In the genomic region with DNA sequence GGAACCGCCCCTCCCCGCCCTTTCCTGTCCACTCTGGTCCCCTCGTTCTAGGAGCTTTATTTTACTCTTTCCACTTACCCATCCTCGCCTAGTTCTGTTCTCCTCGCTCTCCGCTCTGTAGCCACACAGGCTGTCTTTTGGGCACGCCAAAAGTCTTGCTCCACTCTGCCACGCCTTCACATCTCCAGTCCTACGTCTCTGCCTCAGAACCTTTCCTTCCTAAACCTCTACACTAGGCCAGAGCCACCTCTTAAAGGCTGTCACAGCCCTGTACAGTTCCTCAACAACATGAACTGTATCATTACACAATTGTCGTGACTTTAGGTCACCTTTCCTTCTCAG, we compare ENCODE assay signal across 1 cellular context.
TF ChIP-seq lines count a peak whose summit lies in the region.

No MANE protein-coding gene starts in this region.

TF ChIP-seq in K562, 482 proteins besides CTCF, POLR2A, EP300 and RAD21 (continued from another document and continues in another):
- TF ChIP-seq, protein P1, sequence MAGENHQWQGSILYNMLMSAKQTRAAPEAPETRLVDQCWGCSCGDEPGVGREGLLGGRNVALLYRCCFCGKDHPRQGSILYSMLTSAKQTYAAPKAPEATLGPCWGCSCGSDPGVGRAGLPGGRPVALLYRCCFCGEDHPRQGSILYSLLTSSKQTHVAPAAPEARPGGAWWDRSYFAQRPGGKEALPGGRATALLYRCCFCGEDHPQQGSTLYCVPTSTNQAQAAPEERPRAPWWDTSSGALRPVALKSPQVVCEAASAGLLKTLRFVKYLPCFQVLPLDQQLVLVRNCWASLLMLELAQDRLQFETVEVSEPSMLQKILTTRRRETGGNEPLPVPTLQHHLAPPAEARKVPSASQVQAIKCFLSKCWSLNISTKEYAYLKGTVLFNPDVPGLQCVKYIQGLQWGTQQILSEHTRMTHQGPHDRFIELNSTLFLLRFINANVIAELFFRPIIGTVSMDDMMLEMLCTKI (IDR thresholded peaks at IDR 0.05; ENCODE audit: partially characterized antibody), result no peak
- no peak for TF ChIP-seq ETV1 (tag; conservative IDR thresholded peaks at IDR 0.05; ENCODE audit: low read depth)
- TF ChIP-seq NR2C1 (IDR thresholded peaks at IDR 0.05), result no peak
- no peak for TF ChIP-seq NR2C1 (tag; IDR thresholded peaks at IDR 0.05)
- no peak for TF ChIP-seq OTX1 (CRISPR knock-in tag; IDR thresholded peaks at IDR 0.05)
- TF ChIP-seq WHSC1 (IDR thresholded peaks at IDR 0.05; ENCODE audit: low read length), result no peak
- TF ChIP-seq GABPA (tag; conservative IDR thresholded peaks at IDR 0.05; ENCODE audit: low read depth), result peak; percentile 81
- TF ChIP-seq ZKSCAN3 (CRISPR knock-in tag; IDR thresholded peaks at IDR 0.05), result no peak
- no peak for TF ChIP-seq ZNF24 (IDR thresholded peaks at IDR 0.05)
- no peak for TF ChIP-seq HOXB6 (CRISPR knock-in tag; IDR thresholded peaks at IDR 0.05; ENCODE audit: borderline replicate concordance)
- no peak for TF ChIP-seq YBX1 (IDR thresholded peaks at IDR 0.05)
- TF ChIP-seq ELF2 (CRISPR knock-in tag; IDR thresholded peaks at IDR 0.05), result no peak
- no peak for TF ChIP-seq ZNF589 (CRISPR knock-in tag; IDR thresholded peaks at IDR 0.05; ENCODE audit: low read depth)
- no peak for TF ChIP-seq CC2D1A (IDR thresholded peaks at IDR 0.05)
- no peak for TF ChIP-seq FOXJ2 (tag; IDR thresholded peaks at IDR 0.05)
- TF ChIP-seq, protein P2, sequence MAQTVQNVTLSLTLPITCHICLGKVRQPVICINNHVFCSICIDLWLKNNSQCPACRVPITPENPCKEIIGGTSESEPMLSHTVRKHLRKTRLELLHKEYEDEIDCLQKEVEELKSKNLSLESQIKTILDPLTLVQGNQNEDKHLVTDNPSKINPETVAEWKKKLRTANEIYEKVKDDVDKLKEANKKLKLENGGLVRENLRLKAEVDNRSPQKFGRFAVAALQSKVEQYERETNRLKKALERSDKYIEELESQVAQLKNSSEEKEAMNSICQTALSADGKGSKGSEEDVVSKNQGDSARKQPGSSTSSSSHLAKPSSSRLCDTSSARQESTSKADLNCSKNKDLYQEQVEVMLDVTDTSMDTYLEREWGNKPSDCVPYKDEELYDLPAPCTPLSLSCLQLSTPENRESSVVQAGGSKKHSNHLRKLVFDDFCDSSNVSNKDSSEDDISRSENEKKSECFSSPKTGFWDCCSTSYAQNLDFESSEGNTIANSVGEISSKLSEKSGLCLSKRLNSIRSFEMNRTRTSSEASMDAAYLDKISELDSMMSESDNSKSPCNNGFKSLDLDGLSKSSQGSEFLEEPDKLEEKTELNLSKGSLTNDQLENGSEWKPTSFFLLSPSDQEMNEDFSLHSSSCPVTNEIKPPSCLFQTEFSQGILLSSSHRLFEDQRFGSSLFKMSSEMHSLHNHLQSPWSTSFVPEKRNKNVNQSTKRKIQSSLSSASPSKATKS (CRISPR knock-in tag; IDR thresholded peaks at IDR 0.05), result no peak
- TF ChIP-seq, protein P3, sequence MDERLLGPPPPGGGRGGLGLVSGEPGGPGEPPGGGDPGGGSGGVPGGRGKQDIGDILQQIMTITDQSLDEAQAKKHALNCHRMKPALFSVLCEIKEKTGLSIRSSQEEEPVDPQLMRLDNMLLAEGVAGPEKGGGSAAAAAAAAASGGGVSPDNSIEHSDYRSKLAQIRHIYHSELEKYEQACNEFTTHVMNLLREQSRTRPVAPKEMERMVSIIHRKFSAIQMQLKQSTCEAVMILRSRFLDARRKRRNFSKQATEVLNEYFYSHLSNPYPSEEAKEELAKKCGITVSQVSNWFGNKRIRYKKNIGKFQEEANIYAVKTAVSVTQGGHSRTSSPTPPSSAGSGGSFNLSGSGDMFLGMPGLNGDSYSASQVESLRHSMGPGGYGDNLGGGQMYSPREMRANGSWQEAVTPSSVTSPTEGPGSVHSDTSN (CRISPR knock-in tag; IDR thresholded peaks at IDR 0.05; ENCODE audit: low read depth), result no peak
- TF ChIP-seq, protein P3 (tag; conservative IDR thresholded peaks at IDR 0.05; ENCODE audit: low read depth), result no peak
- TF ChIP-seq SRF (CRISPR knock-in tag; IDR thresholded peaks at IDR 0.05), result no peak
- TF ChIP-seq, protein P4, sequence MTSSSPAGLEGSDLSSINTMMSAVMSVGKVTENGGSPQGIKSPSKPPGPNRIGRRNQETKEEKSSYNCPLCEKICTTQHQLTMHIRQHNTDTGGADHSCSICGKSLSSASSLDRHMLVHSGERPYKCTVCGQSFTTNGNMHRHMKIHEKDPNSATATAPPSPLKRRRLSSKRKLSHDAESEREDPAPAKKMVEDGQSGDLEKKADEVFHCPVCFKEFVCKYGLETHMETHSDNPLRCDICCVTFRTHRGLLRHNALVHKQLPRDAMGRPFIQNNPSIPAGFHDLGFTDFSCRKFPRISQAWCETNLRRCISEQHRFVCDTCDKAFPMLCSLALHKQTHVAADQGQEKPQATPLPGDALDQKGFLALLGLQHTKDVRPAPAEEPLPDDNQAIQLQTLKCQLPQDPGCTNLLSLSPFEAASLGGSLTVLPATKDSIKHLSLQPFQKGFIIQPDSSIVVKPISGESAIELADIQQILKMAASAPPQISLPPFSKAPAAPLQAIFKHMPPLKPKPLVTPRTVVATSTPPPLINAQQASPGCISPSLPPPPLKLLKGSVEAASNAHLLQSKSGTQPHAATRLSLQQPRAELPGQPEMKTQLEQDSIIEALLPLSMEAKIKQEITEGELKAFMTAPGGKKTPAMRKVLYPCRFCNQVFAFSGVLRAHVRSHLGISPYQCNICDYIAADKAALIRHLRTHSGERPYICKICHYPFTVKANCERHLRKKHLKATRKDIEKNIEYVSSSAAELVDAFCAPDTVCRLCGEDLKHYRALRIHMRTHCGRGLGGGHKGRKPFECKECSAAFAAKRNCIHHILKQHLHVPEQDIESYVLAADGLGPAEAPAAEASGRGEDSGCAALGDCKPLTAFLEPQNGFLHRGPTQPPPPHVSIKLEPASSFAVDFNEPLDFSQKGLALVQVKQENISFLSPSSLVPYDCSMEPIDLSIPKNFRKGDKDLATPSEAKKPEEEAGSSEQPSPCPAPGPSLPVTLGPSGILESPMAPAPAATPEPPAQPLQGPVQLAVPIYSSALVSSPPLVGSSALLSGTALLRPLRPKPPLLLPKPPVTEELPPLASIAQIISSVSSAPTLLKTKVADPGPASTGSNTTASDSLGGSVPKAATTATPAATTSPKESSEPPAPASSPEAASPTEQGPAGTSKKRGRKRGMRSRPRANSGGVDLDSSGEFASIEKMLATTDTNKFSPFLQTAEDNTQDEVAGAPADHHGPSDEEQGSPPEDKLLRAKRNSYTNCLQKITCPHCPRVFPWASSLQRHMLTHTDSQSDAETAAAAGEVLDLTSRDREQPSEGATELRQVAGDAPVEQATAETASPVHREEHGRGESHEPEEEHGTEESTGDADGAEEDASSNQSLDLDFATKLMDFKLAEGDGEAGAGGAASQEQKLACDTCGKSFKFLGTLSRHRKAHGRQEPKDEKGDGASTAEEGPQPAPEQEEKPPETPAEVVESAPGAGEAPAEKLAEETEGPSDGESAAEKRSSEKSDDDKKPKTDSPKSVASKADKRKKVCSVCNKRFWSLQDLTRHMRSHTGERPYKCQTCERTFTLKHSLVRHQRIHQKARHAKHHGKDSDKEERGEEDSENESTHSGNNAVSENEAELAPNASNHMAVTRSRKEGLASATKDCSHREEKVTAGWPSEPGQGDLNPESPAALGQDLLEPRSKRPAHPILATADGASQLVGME (CRISPR knock-in tag; IDR thresholded peaks at IDR 0.05), result no peak
- TF ChIP-seq GATAD2A (IDR thresholded peaks at IDR 0.05), result no peak
- no peak for TF ChIP-seq TEAD4 (IDR thresholded peaks at IDR 0.05; ENCODE audit: low read length)
- TF ChIP-seq TEAD4 (CRISPR knock-in tag; IDR thresholded peaks at IDR 0.05; ENCODE audit: borderline replicate concordance), result no peak
- no peak for TF ChIP-seq BRF1 (IDR thresholded peaks at IDR 0.05; ENCODE audit: borderline replicate concordance, extremely low read depth, insufficient read length)
- no peak for TF ChIP-seq ZNF12 (CRISPR knock-in tag; IDR thresholded peaks at IDR 0.05)
- TF ChIP-seq, protein P5, sequence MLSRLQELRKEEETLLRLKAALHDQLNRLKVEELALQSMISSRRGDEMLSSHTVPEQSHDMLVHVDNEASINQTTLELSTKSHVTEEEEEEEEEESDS (CRISPR knock-in tag; IDR thresholded peaks at IDR 0.05), result no peak
- TF ChIP-seq, protein P6, sequence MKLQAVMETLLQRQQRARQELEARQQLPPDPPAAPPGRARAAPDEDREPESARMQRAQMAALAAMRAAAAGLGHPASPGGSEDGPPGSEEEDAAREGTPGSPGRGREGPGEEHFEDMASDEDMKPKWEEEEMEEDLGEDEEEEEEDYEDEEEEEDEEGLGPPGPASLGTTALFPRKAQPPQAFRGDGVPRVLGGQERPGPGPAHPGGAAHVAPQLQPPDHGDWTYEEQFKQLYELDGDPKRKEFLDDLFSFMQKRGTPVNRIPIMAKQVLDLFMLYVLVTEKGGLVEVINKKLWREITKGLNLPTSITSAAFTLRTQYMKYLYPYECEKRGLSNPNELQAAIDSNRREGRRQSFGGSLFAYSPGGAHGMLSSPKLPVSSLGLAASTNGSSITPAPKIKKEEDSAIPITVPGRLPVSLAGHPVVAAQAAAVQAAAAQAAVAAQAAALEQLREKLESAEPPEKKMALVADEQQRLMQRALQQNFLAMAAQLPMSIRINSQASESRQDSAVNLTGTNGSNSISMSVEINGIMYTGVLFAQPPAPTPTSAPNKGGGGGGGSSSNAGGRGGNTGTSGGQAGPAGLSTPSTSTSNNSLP (IDR thresholded peaks at IDR 0.05; ENCODE audit: borderline replicate concordance, low read depth, low read length), result no peak
- 0 out of 2 replicates have a peak, but pooled peaks have one; percentile 24 for TF ChIP-seq NR2F6 (CRISPR knock-in tag; IDR thresholded peaks at IDR 0.05)
- TF ChIP-seq CCAR2 (IDR thresholded peaks at IDR 0.05; ENCODE audit: low read depth, low read length), result no peak
- no peak for TF ChIP-seq RBM17 (IDR thresholded peaks at IDR 0.05; ENCODE audit: borderline replicate concordance, low read depth, low read length)
- no peak; the same call in 1 of the 2 replicates for TF ChIP-seq ESRRA (IDR thresholded peaks at IDR 0.05; ENCODE audit: borderline replicate concordance, low read depth)
- TF ChIP-seq, protein P7, sequence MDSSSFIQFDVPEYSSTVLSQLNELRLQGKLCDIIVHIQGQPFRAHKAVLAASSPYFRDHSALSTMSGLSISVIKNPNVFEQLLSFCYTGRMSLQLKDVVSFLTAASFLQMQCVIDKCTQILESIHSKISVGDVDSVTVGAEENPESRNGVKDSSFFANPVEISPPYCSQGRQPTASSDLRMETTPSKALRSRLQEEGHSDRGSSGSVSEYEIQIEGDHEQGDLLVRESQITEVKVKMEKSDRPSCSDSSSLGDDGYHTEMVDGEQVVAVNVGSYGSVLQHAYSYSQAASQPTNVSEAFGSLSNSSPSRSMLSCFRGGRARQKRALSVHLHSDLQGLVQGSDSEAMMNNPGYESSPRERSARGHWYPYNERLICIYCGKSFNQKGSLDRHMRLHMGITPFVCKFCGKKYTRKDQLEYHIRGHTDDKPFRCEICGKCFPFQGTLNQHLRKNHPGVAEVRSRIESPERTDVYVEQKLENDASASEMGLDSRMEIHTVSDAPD (CRISPR knock-in tag; IDR thresholded peaks at IDR 0.05), result no peak
- TF ChIP-seq GABPB1 (CRISPR knock-in tag; IDR thresholded peaks at IDR 0.05), result 0 out of 2 replicates have a peak, but pooled peaks have one; percentile 0
- TF ChIP-seq SP2 (IDR thresholded peaks at IDR 0.05; ENCODE audit: extremely low read depth, low read depth, low read length, poor library complexity, severe bottlenecking), result no peak
- TF ChIP-seq HMG20B (CRISPR knock-in tag; IDR thresholded peaks at IDR 0.05), result no peak
- TF ChIP-seq ZNF57 (CRISPR knock-in tag; IDR thresholded peaks at IDR 0.05), result no peak
- TF ChIP-seq, protein P8, sequence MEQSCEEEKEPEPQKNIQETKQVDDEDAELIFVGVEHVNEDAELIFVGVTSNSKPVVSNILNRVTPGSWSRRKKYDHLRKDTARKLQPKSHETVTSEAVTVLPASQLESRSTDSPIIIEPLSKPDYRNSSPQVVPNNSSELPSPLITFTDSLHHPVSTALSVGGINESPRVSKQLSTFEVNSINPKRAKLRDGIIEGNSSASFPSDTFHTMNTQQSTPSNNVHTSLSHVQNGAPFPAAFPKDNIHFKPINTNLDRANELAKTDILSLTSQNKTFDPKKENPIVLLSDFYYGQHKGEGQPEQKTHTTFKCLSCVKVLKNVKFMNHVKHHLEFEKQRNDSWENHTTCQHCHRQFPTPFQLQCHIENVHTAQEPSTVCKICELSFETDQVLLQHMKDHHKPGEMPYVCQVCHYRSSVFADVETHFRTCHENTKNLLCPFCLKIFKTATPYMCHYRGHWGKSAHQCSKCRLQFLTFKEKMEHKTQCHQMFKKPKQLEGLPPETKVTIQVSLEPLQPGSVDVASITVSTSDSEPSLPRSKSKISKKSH (CRISPR knock-in tag; IDR thresholded peaks at IDR 0.05), result no peak
- TF ChIP-seq ZNF830 (CRISPR knock-in tag; IDR thresholded peaks at IDR 0.05), result no peak
- no peak for TF ChIP-seq CBX1 (IDR thresholded peaks at IDR 0.05; ENCODE audit: low read depth)
- TF ChIP-seq RCOR1 (IDR thresholded peaks at IDR 0.05; ENCODE audit: borderline replicate concordance in 1 of 2, low read depth in 2 of 2, low read length in 2 of 2), result no peak
- TF ChIP-seq, protein P9, sequence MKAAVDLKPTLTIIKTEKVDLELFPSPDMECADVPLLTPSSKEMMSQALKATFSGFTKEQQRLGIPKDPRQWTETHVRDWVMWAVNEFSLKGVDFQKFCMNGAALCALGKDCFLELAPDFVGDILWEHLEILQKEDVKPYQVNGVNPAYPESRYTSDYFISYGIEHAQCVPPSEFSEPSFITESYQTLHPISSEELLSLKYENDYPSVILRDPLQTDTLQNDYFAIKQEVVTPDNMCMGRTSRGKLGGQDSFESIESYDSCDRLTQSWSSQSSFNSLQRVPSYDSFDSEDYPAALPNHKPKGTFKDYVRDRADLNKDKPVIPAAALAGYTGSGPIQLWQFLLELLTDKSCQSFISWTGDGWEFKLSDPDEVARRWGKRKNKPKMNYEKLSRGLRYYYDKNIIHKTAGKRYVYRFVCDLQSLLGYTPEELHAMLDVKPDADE (conservative IDR thresholded peaks at IDR 0.05; ENCODE audit: control insufficient read depth, low read depth, low read length), result no peak
- no peak for TF ChIP-seq NELFE (IDR thresholded peaks at IDR 0.05; ENCODE audit: insufficient read depth, insufficient read length)
- no peak for TF ChIP-seq ZFP36 (IDR thresholded peaks at IDR 0.05; ENCODE audit: low read depth, low read length, partially characterized antibody)
- peak; percentile 93; the same call in 1 of the 2 replicates for TF ChIP-seq HDGF (IDR thresholded peaks at IDR 0.05)
- no peak for TF ChIP-seq MYBL2 (IDR thresholded peaks at IDR 0.05; ENCODE audit: low read depth)
- no peak for TF ChIP-seq MYBL2 (CRISPR knock-in tag; IDR thresholded peaks at IDR 0.05; ENCODE audit: borderline replicate concordance)
